In the genomic region with DNA sequence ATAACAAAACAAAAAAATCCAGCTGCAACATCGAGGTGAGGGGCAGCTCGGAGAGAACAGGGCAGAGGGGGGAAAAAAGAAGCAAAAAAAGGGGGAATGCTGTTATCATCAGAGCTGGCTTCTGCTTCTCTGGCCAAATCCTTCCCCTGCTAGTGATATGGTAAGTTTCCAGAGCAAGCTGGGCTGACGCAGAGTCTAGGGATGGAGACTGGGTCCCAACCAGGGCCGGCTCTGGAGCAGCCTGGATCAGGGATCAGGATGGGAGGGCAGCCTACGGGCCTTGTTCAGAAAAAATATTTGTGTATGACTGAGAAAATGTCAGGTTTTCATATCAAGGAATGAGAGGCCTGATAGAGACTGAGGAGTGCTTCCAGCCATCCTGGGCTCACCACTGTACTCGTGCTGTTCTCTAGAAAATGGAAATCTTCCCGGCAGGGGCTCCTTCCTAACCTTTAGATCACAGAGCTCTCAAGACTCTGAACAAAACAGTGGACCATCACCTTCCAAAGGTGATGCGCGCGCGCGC, we compare ENCODE assay signal across 8 cellular contexts. TPM values are rescaled to one million over a fixed set of nuclear protein-coding genes. Genes with fewer than 3 reads are reported as not detected.
A peak's percentile ranks its signal among the peaks of the same experiment; 100 is the strongest.
DNase-seq lines count a peak whose midpoint lies in the region; FAIRE-seq and TF ChIP-seq lines count a peak whose summit lies in the region.
"Had no signal": no experiment of that assay in that cellular context is flagged by ENCODE, and none has a peak within 500 bp of the region (broad histone marks: within the 10 kb centered on the region; RNA-seq: fewer than 3 reads in every experiment).

No MANE protein-coding gene starts in this region.

- peak overlapping the region; percentile 75 for H3K4me3 Mint-ChIP-seq in activated naive CD4-positive, alpha-beta T cell treated with anti-CD3 and anti-CD28 coated beads for 36 hours
- peak overlapping the region; percentile 91 for H3K4me3 Mint-ChIP-seq in type B pancreatic cell

- peak overlapping the region; percentile 80; the same call in 1 of the 2 replicates for H3K4me3 ChIP-seq in iPS-18c (ENCODE audit: insufficient read depth, low read depth, low read length)

- H3K36me3 Mint-ChIP-seq in activated naive CD4-positive, alpha-beta T cell treated with anti-CD3 and anti-CD28 coated beads for 36 hours (ENCODE audit: low read depth): no peaks in the 10 kb centered on the region
- no peaks in the 10 kb centered on the region for H3K36me3 Mint-ChIP-seq in type B pancreatic cell

- peaks cover 2% of the 10 kb centered on the region for H3K9me3 ChIP-seq in iPS-18c (ENCODE audit: control insufficient read depth, insufficient read depth, low read length)

- H3K27me3 Mint-ChIP-seq in activated naive CD4-positive, alpha-beta T cell treated with anti-CD3 and anti-CD28 coated beads for 36 hours (ENCODE audit: low read depth): peaks cover 19% of the 10 kb centered on the region
- peaks cover 62% of the 10 kb centered on the region for H3K27me3 Mint-ChIP-seq in type B pancreatic cell

- no peak overlapping the region for H3K27ac Mint-ChIP-seq in activated naive CD4-positive, alpha-beta T cell treated with anti-CD3 and anti-CD28 coated beads for 36 hours
- peak overlapping the region; percentile 43 for H3K27ac Mint-ChIP-seq in type B pancreatic cell

- no peak for TF ChIP-seq CTCF in type B pancreatic cell (conservative IDR thresholded peaks at IDR 0.05)
- no peak for TF ChIP-seq CTCF in D721Med (IDR thresholded peaks at IDR 0.05; ENCODE audit: insufficient read depth, missing control alignments)

- no peak for DNase-seq in activated naive CD4-positive, alpha-beta T cell treated with anti-CD3 and anti-CD28 coated beads for 36 hours
- DNase-seq in activated naive CD4-positive, alpha-beta T cell treated with anti-CD3 and anti-CD28 coated beads, Interleukin-2, amount 50 U/mL, for 16 hours: no peak
- DNase-seq in type B pancreatic cell (ENCODE audit: extremely low spot score, unreplicated experiment) (no peak), D721Med (ENCODE audit: insufficient read length, low spot score) (no peak), DMS153 (lab: John Stamatoyannopoulos, UW) (no peak)
- DNase-seq: SHP77 had no signal

- peaks cover 5% of the 10 kb centered on the region for H3K4me1 Mint-ChIP-seq in activated naive CD4-positive, alpha-beta T cell treated with anti-CD3 and anti-CD28 coated beads for 36 hours (ENCODE audit: low read depth)
- peaks cover 24% of the 10 kb centered on the region for H3K4me1 Mint-ChIP-seq in type B pancreatic cell (ENCODE audit: unreplicated experiment)

- CTCF ChIA-PET in activated naive CD4-positive, alpha-beta T cell treated with anti-CD3 and anti-CD28 coated beads for 36 hours (lab: Charles Lee): interaction anchor here (0.6 to 3.1 kb wide), 4 partner anchors 13 to 1508 kb away, joined by 3 to 13 read pairs (median 4); no protein-coding TSS in a partner anchor

- intact Hi-C loops in activated naive CD4-positive, alpha-beta T cell treated with anti-CD3 and anti-CD28 coated beads for 36 hours (cut with micrococcal nuclease): no loop called here

- no peaks in the 10 kb centered on the region for H3K9me3 Mint-ChIP-seq in activated naive CD4-positive, alpha-beta T cell treated with anti-CD3 and anti-CD28 coated beads for 36 hours
- H3K9me3 Mint-ChIP-seq in type B pancreatic cell: no peaks in the 10 kb centered on the region

- no peak for FAIRE-seq in D721Med (lab: Jason Lieb, UNC)
- FAIRE-seq: frontal cortex had no signal

RNA-seq across cellular contexts. Expression of a gene that starts 0.7 kb away (rescaled TPM):
- total RNA-seq in activated naive CD4-positive, alpha-beta T cell treated with anti-CD3 and anti-CD28 coated beads for 36 hours: under 1 TPM; 0.14 to 0.32 TPM
- 8.7 and 9.4 TPM in 2 replicates for total RNA-seq in type B pancreatic cell (ENCODE audit: low replicate concordance)

RNA-seq across cellular contexts. Expression of a gene that starts 13.7 kb away (rescaled TPM):
- 10 to 100 TPM; 48.7 to 51.0 TPM for total RNA-seq in activated naive CD4-positive, alpha-beta T cell treated with anti-CD3 and anti-CD28 coated beads for 36 hours
- 75.1 and 105 TPM in 2 replicates for total RNA-seq in type B pancreatic cell (ENCODE audit: low replicate concordance)

RNA-seq across cellular contexts. Expression of a gene that starts 43.5 kb away (rescaled TPM):
- total RNA-seq in activated naive CD4-positive, alpha-beta T cell treated with anti-CD3 and anti-CD28 coated beads for 36 hours: 10 to 100 TPM; 59.9 to 65.4 TPM
- 154 and 202 TPM in 2 replicates for total RNA-seq in type B pancreatic cell (ENCODE audit: low replicate concordance)

RNA-seq across cellular contexts. Expression of a gene that starts 51.4 kb away (rescaled TPM):
- total RNA-seq in activated naive CD4-positive, alpha-beta T cell treated with anti-CD3 and anti-CD28 coated beads for 36 hours: 10 to 100 TPM; 49.5 to 51.2 TPM
- 45.0 and 72.6 TPM in 2 replicates for total RNA-seq in type B pancreatic cell (ENCODE audit: low replicate concordance)
